ENCODE assay signal across 13 cellular contexts in the genomic region with DNA sequence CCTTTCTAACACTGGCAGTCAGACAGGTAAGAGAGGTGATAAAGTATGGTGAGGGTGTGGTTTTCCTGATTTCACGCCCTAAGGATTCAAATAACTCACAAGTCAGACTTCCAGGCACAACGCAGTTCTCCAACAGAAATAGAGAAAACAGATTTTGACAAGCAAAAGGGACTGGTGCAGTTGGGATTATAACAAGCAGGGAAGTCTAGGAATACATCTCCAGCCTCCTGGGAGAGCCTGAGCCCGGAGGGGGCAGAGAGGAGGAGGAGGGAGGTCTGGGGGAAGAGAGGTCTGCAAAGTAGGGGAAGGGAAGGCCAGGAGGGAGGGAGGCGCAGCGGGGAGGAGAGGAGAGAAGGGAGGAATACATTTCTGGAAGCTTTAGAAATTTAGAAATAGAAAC. TPM values are rescaled to one million over a fixed set of nuclear protein-coding genes. Genes with fewer than 3 reads are reported as not detected.
DNase-seq lines count a peak whose midpoint lies in the region; ATAC-seq, FAIRE-seq and TF ChIP-seq lines count a peak whose summit lies in the region.
"Had no signal": no experiment of that assay in that cellular context is flagged by ENCODE, and none has a peak within 500 bp of the region (broad histone marks: within the 10 kb centered on the region; RNA-seq: fewer than 3 reads in every experiment).

No MANE protein-coding gene starts in this region.

- no peaks in the 10 kb centered on the region for H3K36me3 ChIP-seq in HUES64 (ENCODE audit: insufficient read depth, low read length)
- no peaks in the 10 kb centered on the region for H3K36me3 ChIP-seq in bronchial epithelial cell (ENCODE audit: control insufficient read depth, insufficient read depth, low read length)
- H3K36me3 ChIP-seq: suprapubic skin had no signal

- H3K4me1 ChIP-seq in HUES64 (ENCODE audit: insufficient read depth, low read length) = peaks cover 14% of the 10 kb centered on the region

- peaks cover 45% of the 10 kb centered on the region for H3K4me1 Mint-ChIP-seq in nephron
- peaks cover 6% of the 10 kb centered on the region for H3K4me1 Mint-ChIP-seq in activated CD4-positive, alpha-beta T cell treated with anti-CD3 and anti-CD28 coated beads, Interleukin-2, amount 10 ng/mL, durations not matched to agents 7 days and 5 days

- H3K9me3 ChIP-seq in HUES64 (ENCODE audit: insufficient read depth, low read depth, low read length) = no peaks in the 10 kb centered on the region
- H3K9me3 ChIP-seq: suprapubic skin had no signal

- DNase-seq in AG09309 (ENCODE audit: low read depth) (no peak), bronchial epithelial cell (ENCODE audit: low read depth) (peak; percentile 17), NCI-H526 treated with DMSO at 0.1 percent for 48 hours (lab: John Stamatoyannopoulos, UW) (no peak), kidney tubule cell (ENCODE audit: low spot score) (no peak)
- no peak for DNase-seq in activated CD4-positive, alpha-beta T cell treated with anti-CD3 and anti-CD28 coated beads, Interleukin-2, amount 10 ng/mL, durations not matched to agents 7 days and 5 days
- DNase-seq: aorta, erythroblast, NCI-H1048 had no signal

- H3K36me3 Mint-ChIP-seq in nephron (ENCODE audit: low read depth) = peaks cover 14% of the 10 kb centered on the region
- no peaks in the 10 kb centered on the region for H3K36me3 Mint-ChIP-seq in activated CD4-positive, alpha-beta T cell treated with anti-CD3 and anti-CD28 coated beads, Interleukin-2, amount 10 ng/mL, durations not matched to agents 7 days and 5 days (ENCODE audit: low read depth)

- TF ChIP-seq CTCF in AG09309 (IDR thresholded peaks at IDR 0.05; ENCODE audit: control insufficient read depth, insufficient read depth, low read depth, low read length, missing control alignments) = no peak
- no peak for TF ChIP-seq CTCF in bronchial epithelial cell (IDR thresholded peaks at IDR 0.05; ENCODE audit: insufficient read depth, low read length, severe bottlenecking)
- no peak for TF ChIP-seq CTCF in nephron (IDR thresholded peaks at IDR 0.05; ENCODE audit: unreplicated experiment in 3 of 3)

- H3K27ac Mint-ChIP-seq in nephron = peak overlapping the region; percentile 95 to 97 (median 97)
- H3K27ac Mint-ChIP-seq in activated CD4-positive, alpha-beta T cell treated with anti-CD3 and anti-CD28 coated beads, Interleukin-2, amount 10 ng/mL, durations not matched to agents 7 days and 5 days = no peak overlapping the region
- H3K27ac Mint-ChIP-seq: T-helper 2 cell treated with Interferon-gamma antibody and Interleukin-4, amounts not matched to agents 5 μg/mL and 100 μg/mL, for 36 hours had no signal

- no peak for FAIRE-seq in bronchial epithelial cell (lab: Jason Lieb, UNC)

- no peaks in the 10 kb centered on the region for H3K9me3 Mint-ChIP-seq in nephron
- no peaks in the 10 kb centered on the region for H3K9me3 Mint-ChIP-seq in activated CD4-positive, alpha-beta T cell treated with anti-CD3 and anti-CD28 coated beads, Interleukin-2, amount 10 ng/mL, durations not matched to agents 7 days and 5 days
- H3K9me3 Mint-ChIP-seq: T-helper 2 cell treated with Interferon-gamma antibody and Interleukin-4, amounts not matched to agents 5 μg/mL and 100 μg/mL, for 36 hours had no signal

- no peak overlapping the region for H3K9ac ChIP-seq in HUES64 (ENCODE audit: low read depth, low read length)

- H3K4me3 ChIP-seq in AG09309 (ENCODE audit: control insufficient read depth, low read depth, low read length) (peak overlapping the region; percentile 46), HUES64 (ENCODE audit: low read length) (peak overlapping the region; percentile 77), bronchial epithelial cell (ENCODE audit: low read depth, low read length) (no peak overlapping the region)
- H3K4me3 ChIP-seq: suprapubic skin had no signal

- CTCF ChIA-PET in activated CD4-positive, alpha-beta T cell treated with anti-CD3 and anti-CD28 coated beads, Interleukin-2, amount 10 ng/mL, durations not matched to agents 7 days and 5 days (lab: Charles Lee) = no interaction called here

- 43% methylated on average over 4 of the region's 5 CpGs for WGBS in HUES64

- no peak for ATAC-seq in HG02852 (IDR thresholded peaks at IDR 0.05; ENCODE audit: unreplicated experiment)

- POLR2A ChIA-PET in activated CD4-positive, alpha-beta T cell treated with anti-CD3 and anti-CD28 coated beads, Interleukin-2, amount 10 ng/mL, durations not matched to agents 7 days and 5 days (lab: Charles Lee) = no interaction called here

- H3K27me3 Mint-ChIP-seq in nephron (ENCODE audit: low read depth) = no peaks in the 10 kb centered on the region
- H3K27me3 Mint-ChIP-seq in activated CD4-positive, alpha-beta T cell treated with anti-CD3 and anti-CD28 coated beads, Interleukin-2, amount 10 ng/mL, durations not matched to agents 7 days and 5 days = peaks cover 41% of the 10 kb centered on the region

- H3K27ac ChIP-seq in HUES64 (ENCODE audit: low read depth, low read length) = no peak overlapping the region
- H3K27ac ChIP-seq: suprapubic skin had no signal

- H3K27me3 ChIP-seq in HUES64 (ENCODE audit: insufficient read depth, low read length) (peaks cover 15% of the 10 kb centered on the region), bronchial epithelial cell (ENCODE audit: control insufficient read depth, insufficient read depth, low read length) (no peaks in the 10 kb centered on the region)
- H3K27me3 ChIP-seq: suprapubic skin had no signal

- peak overlapping the region; percentile 89 to 94 (median 90) for H3K4me3 Mint-ChIP-seq in nephron
- H3K4me3 Mint-ChIP-seq in activated CD4-positive, alpha-beta T cell treated with anti-CD3 and anti-CD28 coated beads, Interleukin-2, amount 10 ng/mL, durations not matched to agents 7 days and 5 days = no peak overlapping the region

RNA-seq across cellular contexts. Expression of a gene that starts 1.6 kb away (rescaled TPM):
- polyA plus RNA-seq in HUES64 (2013, experiment 1 of 2) = 21.1 TPM
- polyA plus RNA-seq in HUES64 (2013, experiment 2 of 2) = 24.5 TPM
- total RNA-seq in bronchial epithelial cell = 0.51 and 6.1 TPM in 2 replicates
- 1 to 10 TPM in 1 of 2 experiments, under 1 TPM in 1; 0.64 to 1.4 TPM for total RNA-seq in activated CD4-positive, alpha-beta T cell treated with anti-CD3 and anti-CD28 coated beads, Interleukin-2, amount 10 ng/mL, durations not matched to agents 7 days and 5 days

RNA-seq across cellular contexts. Expression of a gene that starts 47.4 kb away (rescaled TPM):
- 45.1 TPM for polyA plus RNA-seq in HUES64 (2013, experiment 1 of 2)
- polyA plus RNA-seq in HUES64 (2013, experiment 2 of 2) = 44.3 TPM
- 62.7 and 65.0 TPM in 2 replicates for total RNA-seq in bronchial epithelial cell
- 10 to 100 TPM; 84.7 to 93.6 TPM for total RNA-seq in activated CD4-positive, alpha-beta T cell treated with anti-CD3 and anti-CD28 coated beads, Interleukin-2, amount 10 ng/mL, durations not matched to agents 7 days and 5 days

RNA-seq across cellular contexts. Expression of a gene that starts 56.0 kb away (rescaled TPM):
- polyA plus RNA-seq in HUES64 (2013, experiment 1 of 2) = 505 TPM
- 454 TPM for polyA plus RNA-seq in HUES64 (2013, experiment 2 of 2)
- 382 and 542 TPM in 2 replicates for total RNA-seq in bronchial epithelial cell
- total RNA-seq in activated CD4-positive, alpha-beta T cell treated with anti-CD3 and anti-CD28 coated beads, Interleukin-2, amount 10 ng/mL, durations not matched to agents 7 days and 5 days = 100 to 1,000 TPM; 224 to 241 TPM

RNA-seq across cellular contexts. Expression of a gene that starts 56.4 kb away (rescaled TPM):
- polyA plus RNA-seq in HUES64 (2013, experiment 1 of 2) = 10.6 TPM
- polyA plus RNA-seq in HUES64 (2013, experiment 2 of 2) = 11.5 TPM
- total RNA-seq in bronchial epithelial cell = 17.8 and 20.3 TPM in 2 replicates
- 10 to 100 TPM; 13.8 to 16.8 TPM for total RNA-seq in activated CD4-positive, alpha-beta T cell treated with anti-CD3 and anti-CD28 coated beads, Interleukin-2, amount 10 ng/mL, durations not matched to agents 7 days and 5 days
